Comparison of ENCODE assay signal across 22 cellular contexts in genomic region chr15:41583795-41584194, GRCh38. TPM values are rescaled to one million over a fixed set of nuclear protein-coding genes. Genes with fewer than 3 reads are reported as not detected.
DNase-seq lines count a peak whose midpoint lies in the region; ATAC-seq, FAIRE-seq and TF ChIP-seq lines count a peak whose summit lies in the region.
"Had no signal": no experiment of that assay in that cellular context is flagged by ENCODE, and none has a peak within 500 bp of the region (broad histone marks: within the 10 kb centered on the region; RNA-seq: fewer than 3 reads in every experiment).

No MANE protein-coding gene starts in this region.

- H3K79me2 ChIP-seq in HepG2 (ENCODE audit: insufficient read depth, low read length) (no peaks in the 10 kb centered on the region), osteoblast (ENCODE audit: insufficient read depth, low read length) (no peaks in the 10 kb centered on the region)

- peaks cover 8% of the 10 kb centered on the region for H3K4me1 Mint-ChIP-seq in activated naive CD4-positive, alpha-beta T cell treated with anti-CD3 and anti-CD28 coated beads, Interleukin-2, amount 10 ng/mL, durations not matched to agents 7 days and 5 days

- WGBS in HepG2 (ENCODE audit: low lambda C conversion rate) = 17% methylated on average over 6 of the region's 6 CpGs
- 35% methylated on average over 5 of the region's 6 CpGs for WGBS in right lobe of liver (ENCODE audit: insufficient coverage, low coverage, low lambda C conversion rate, missing lambda C conversion rate)

- no peaks in the 10 kb centered on the region for H3K36me3 Mint-ChIP-seq in activated naive CD4-positive, alpha-beta T cell treated with anti-CD3 and anti-CD28 coated beads, Interleukin-2, amount 10 ng/mL, durations not matched to agents 7 days and 5 days

- no peak overlapping the region for H3K4me3 Mint-ChIP-seq in activated naive CD4-positive, alpha-beta T cell treated with anti-CD3 and anti-CD28 coated beads, Interleukin-2, amount 10 ng/mL, durations not matched to agents 7 days and 5 days

- no peak overlapping the region for H3K9ac ChIP-seq in HepG2 (ENCODE audit: insufficient read depth, low read depth, low read length)
- H3K9ac ChIP-seq: BLaER1 treated with 17β-estradiol and CSF1 and Interleukin-3, amounts not matched to agents 10 nM and 100 nM had no signal

- intact Hi-C loops in HepG2 (cut with micrococcal nuclease; ENCODE audit: unreplicated experiment) (no loop called here), right lobe of liver (cut with DNase I) (no loop called here), left ventricle myocardium inferior (cut with micrococcal nuclease) (no loop called here)

- DNase-seq in HepG2 (ENCODE audit: low spot score) = peak; percentile 62
- DNase-seq in right lobe of liver = no peak
- DNase-seq in MV-4-11 (lab: John Stamatoyannopoulos, UW) = peak; percentile 8
- peak; percentile 46 for DNase-seq in osteoblast (ENCODE audit: insufficient read length, low spot score, missing footprints)
- DNase-seq in T-helper 1 cell = no peak
- DNase-seq in activated naive CD4-positive, alpha-beta T cell treated with anti-CD3 and anti-CD28 coated beads, Interleukin-2, amount 10 ng/mL, durations not matched to agents 7 days and 5 days = no peak
- no peak for DNase-seq in left ventricle myocardium inferior
- DNase-seq: CD4-positive, alpha-beta T cell; GF-D8; GOT3; HFFc6; KBM-7; MG63; NCI-H1092 treated with DMSO at 0.1 percent for 48 hours; NCI-H1436 treated with DMSO at 0.1 percent for 48 hours; NCI-H2029; NCI-H526 treated with DMSO at 0.1 percent for 48 hours; SHP77 treated with DMSO at 0.1 percent for 48 hours had no signal

- peak; percentile 56 for ATAC-seq in HepG2
- ATAC-seq in right lobe of liver = no peak

- no peaks in the 10 kb centered on the region for H3K9me3 Mint-ChIP-seq in activated naive CD4-positive, alpha-beta T cell treated with anti-CD3 and anti-CD28 coated beads, Interleukin-2, amount 10 ng/mL, durations not matched to agents 7 days and 5 days
- H3K9me3 Mint-ChIP-seq: CD4-positive, alpha-beta T cell; HFFc6 had no signal

- H3K27ac ChIP-seq in HepG2 (ENCODE audit: extremely low read length, insufficient read depth, low read length) (no peak overlapping the region), right lobe of liver (no peak overlapping the region), osteoblast (ENCODE audit: low read depth, low read length) (no peak overlapping the region), left ventricle myocardium inferior (replicated peaks) (no peak overlapping the region)
- H3K27ac ChIP-seq: BLaER1 treated with 17β-estradiol and CSF1 and Interleukin-3, amounts not matched to agents 10 nM and 100 nM had no signal

- H3K36me3 ChIP-seq in HepG2 (replicated peaks in 1 of 2; ENCODE audit: control insufficient read depth in 1 of 2, insufficient read depth in 2 of 2, low read length in 2 of 2) (0 out of 5 replicates have a peak, but pooled peaks cover 0 to under 1% of the 10 kb centered on the region in 2 experiments), right lobe of liver (no peaks in the 10 kb centered on the region), osteoblast (ENCODE audit: insufficient read depth, low read length) (no peaks in the 10 kb centered on the region), left ventricle myocardium inferior (no peaks in the 10 kb centered on the region)
- H3K36me3 ChIP-seq: BLaER1 treated with 17β-estradiol and CSF1 and Interleukin-3, amounts not matched to agents 10 nM and 100 nM; MG63 had no signal

- no peaks in the 10 kb centered on the region for H4K20me1 ChIP-seq in HepG2 (ENCODE audit: insufficient read depth, low read length)
- no peaks in the 10 kb centered on the region for H4K20me1 ChIP-seq in osteoblast (ENCODE audit: insufficient read depth, low read length)

- peaks cover 23% of the 10 kb centered on the region for H3K4me1 ChIP-seq in HepG2 (ENCODE audit: insufficient read depth, low read length)
- peaks cover 0 to 4% (median 0%) of the 10 kb centered on the region in 4 donors for H3K4me1 ChIP-seq in right lobe of liver
- H3K4me1 ChIP-seq in osteoblast (ENCODE audit: insufficient read depth, low read length) = peaks cover 3% of the 10 kb centered on the region
- peaks cover 17% of the 10 kb centered on the region for H3K4me1 ChIP-seq in left ventricle myocardium inferior
- H3K4me1 ChIP-seq: HAP-1 had no signal

- H3K9me3 ChIP-seq in HepG2 (ENCODE audit: low read length) (no peaks in the 10 kb centered on the region), right lobe of liver (no peaks in the 10 kb centered on the region), osteoblast (ENCODE audit: low read depth, low read length) (no peaks in the 10 kb centered on the region), left ventricle myocardium inferior (replicated peaks) (no peaks in the 10 kb centered on the region)
- H3K9me3 ChIP-seq: BLaER1 treated with 17β-estradiol and CSF1 and Interleukin-3, amounts not matched to agents 10 nM and 100 nM; HAP-1; MG63 had no signal

- peaks cover 77% of the 10 kb centered on the region for H3K27me3 Mint-ChIP-seq in activated naive CD4-positive, alpha-beta T cell treated with anti-CD3 and anti-CD28 coated beads, Interleukin-2, amount 10 ng/mL, durations not matched to agents 7 days and 5 days

- peak; percentile 57 for FAIRE-seq in HepG2 (lab: Jason Lieb, UNC)
- FAIRE-seq: A204.1, GM12891 had no signal

- H3K27ac Mint-ChIP-seq in activated naive CD4-positive, alpha-beta T cell treated with anti-CD3 and anti-CD28 coated beads, Interleukin-2, amount 10 ng/mL, durations not matched to agents 7 days and 5 days = no peak overlapping the region
- H3K27ac Mint-ChIP-seq: CD4-positive, alpha-beta T cell; HFFc6 had no signal

- BruUV-seq in HepG2 (replicated peaks; lab: Mats Ljungman, UMichigan) = no TSS peak

- H2AFZ ChIP-seq in HepG2 (ENCODE audit: low read length) (no peak overlapping the region), osteoblast (ENCODE audit: low read length) (no peak overlapping the region)

- POLR2A ChIA-PET in HepG2 (lab: Yijun Ruan, JAX) = interaction anchor here (3.0 to 3.7 kb wide), 2 partner anchors 15 to 22 kb away, joined by 11 to 32 read pairs; no protein-coding TSS in a partner anchor

- H3K4me3 ChIP-seq in HepG2 (replicated peaks in 1 of 3; ENCODE audit: insufficient read depth in 1 of 3, low read depth in 2 of 3, low read length in 3 of 3) (no peak overlapping the region), right lobe of liver (no peak overlapping the region), osteoblast (ENCODE audit: insufficient read depth, low read length) (no peak overlapping the region), left ventricle myocardium inferior (no peak overlapping the region)
- H3K4me3 ChIP-seq: BLaER1 treated with 17β-estradiol and CSF1 and Interleukin-3, amounts not matched to agents 10 nM and 100 nM; HAP-1; MG63 had no signal

- TF ChIP-seq POLR2A in HepG2 (IDR thresholded peaks at IDR 0.05; ENCODE audit: insufficient read depth in 1 of 2, low read depth in 2 of 2, low read length in 2 of 2) (no peak), right lobe of liver (IDR thresholded peaks at IDR 0.05) (no peak)

- H3K4me2 ChIP-seq in HepG2 (ENCODE audit: low read depth, low read length) (peak overlapping the region; percentile 2; the same call in 1 of the 2 replicates), osteoblast (ENCODE audit: insufficient read depth, low read length) (no peak overlapping the region)

- H3K27me3 ChIP-seq in HepG2 (ENCODE audit: control insufficient read depth in 1 of 2, insufficient read depth in 2 of 2, low read length in 2 of 2) = no peaks in the 10 kb centered on the region
- no peaks in the 10 kb centered on the region for H3K27me3 ChIP-seq in right lobe of liver
- peaks cover 2% of the 10 kb centered on the region for H3K27me3 ChIP-seq in osteoblast (ENCODE audit: insufficient read depth, low read length)
- H3K27me3 ChIP-seq in left ventricle myocardium inferior (ENCODE audit: low read depth) = no peaks in the 10 kb centered on the region
- H3K27me3 ChIP-seq: MG63 had no signal

- TF ChIP-seq EP300 in HepG2 (IDR thresholded peaks at IDR 0.05; ENCODE audit: low read depth in 2 of 2, low read length in 2 of 2) = no peak
- no peak for TF ChIP-seq EP300 in HepG2 (CRISPR knock-in tag; IDR thresholded peaks at IDR 0.05; ENCODE audit: borderline replicate concordance)

- CTCF ChIA-PET in HepG2 (lab: Yijun Ruan, JAX; ENCODE audit: low intra/inter-chr PET ratio, low total read pairs) = no interaction called here
- CTCF ChIA-PET in activated naive CD4-positive, alpha-beta T cell treated with anti-CD3 and anti-CD28 coated beads, Interleukin-2, amount 10 ng/mL, durations not matched to agents 7 days and 5 days (lab: Charles Lee) = no interaction called here

- in situ Hi-C loops in HepG2 (cut with HindIII; ENCODE audit: extremely low pct_ligation_motif_present, low pct_unique_long_range_greater_than_20kb) = no loop called here

- TF ChIP-seq CTCF in HepG2 (CRISPR knock-in tag; IDR thresholded peaks at IDR 0.05) (no peak), right lobe of liver (IDR thresholded peaks at IDR 0.05) (no peak), osteoblast (IDR thresholded peaks at IDR 0.05; ENCODE audit: extremely low read depth, low read depth, low read length) (no peak), left ventricle myocardium inferior (IDR thresholded peaks at IDR 0.05; ENCODE audit: borderline replicate concordance) (no peak)

- TF ChIP-seq RAD21 in HepG2 (CRISPR knock-in tag; IDR thresholded peaks at IDR 0.05) = no peak

RNA-seq across cellular contexts. Expression of gene TYRO3, which starts 24.8 kb away (rescaled TPM):
- 12.4 and 24.0 TPM in 2 replicates for total RNA-seq in HepG2 (2016; rRNA removed; fragmentation: Illumina TruSeq; extraction: Trizol)
- 8.5 and 10.2 TPM in 2 replicates for total RNA-seq in HepG2 (2016; cell fraction: cytosol; rRNA removed; fragmentation: Illumina TruSeq; extraction: Trizol; ENCODE audit: low read depth)
- 12.7 and 22.1 TPM in 2 replicates for total RNA-seq in HepG2 (2016; cell fraction: insoluble cytoplasmic fraction; rRNA removed; fragmentation: Illumina TruSeq; extraction: Trizol)
- total RNA-seq in HepG2 (2016; cell fraction: membrane; rRNA removed; fragmentation: Illumina TruSeq; extraction: Trizol) = 13.7 and 17.0 TPM in 2 replicates
- total RNA-seq in HepG2 (2016; cell fraction: nucleus; rRNA removed; fragmentation: Illumina TruSeq; extraction: Trizol) = 16.6 and 22.9 TPM in 2 replicates
- polyA plus RNA-seq in HepG2 (2011; rRNA removed) = 43.6 and 48.0 TPM in 2 replicates
- polyA plus RNA-seq in HepG2 (2011; cell fraction: cytosol; rRNA removed) = 34.1 and 42.7 TPM in 2 replicates
- polyA plus RNA-seq in HepG2 (2011; cell fraction: nucleus; rRNA removed) = 45.0 and 51.9 TPM in 2 replicates
- polyA plus RNA-seq in HepG2 (2012) = 24.1 and 31.2 TPM in 2 replicates
- 3.8 and 5.0 TPM in 2 replicates for polyA plus RNA-seq in HepG2 (2016; cell fraction: cytosol; fragmentation: Illumina TruSeq; extraction: Trizol; ENCODE audit: low read depth)
- polyA plus RNA-seq in HepG2 (2016; cell fraction: insoluble cytoplasmic fraction; fragmentation: Illumina TruSeq; extraction: Trizol; ENCODE audit: low read depth) = 9.1 and 11.5 TPM in 2 replicates
- polyA plus RNA-seq in HepG2 (2016; cell fraction: membrane; fragmentation: Illumina TruSeq; extraction: Trizol; ENCODE audit: low read depth) = 8.9 and 12.0 TPM in 2 replicates
- polyA plus RNA-seq in HepG2 (2016; cell fraction: nucleus; fragmentation: Illumina TruSeq; extraction: Trizol; ENCODE audit: insufficient read depth, low read depth) = 23.9 and 24.2 TPM in 2 replicates
- polyA minus RNA-seq in HepG2 (2011; rRNA and poly(A)+ RNA removed; ENCODE audit: low replicate concordance) = 189 and 236 TPM in 2 replicates
- polyA minus RNA-seq in HepG2 (2011; cell fraction: cytosol; rRNA and poly(A)+ RNA removed) = 48.4 and 49.0 TPM in 2 replicates
- polyA minus RNA-seq in HepG2 (2011; cell fraction: nucleus; rRNA and poly(A)+ RNA removed) = 33.2 and 34.2 TPM in 2 replicates
- total RNA-seq in right lobe of liver = 1 to 10 TPM; 1.1 to 2.9 (median 1.8) TPM
- total RNA-seq in osteoblast = 6.2 and 6.8 TPM in 2 replicates
- total RNA-seq in left ventricle myocardium inferior = 3.3 TPM

RNA-seq across cellular contexts. Expression of gene RPAP1, which starts 39.7 kb away (rescaled TPM):
- total RNA-seq in HepG2 (2016; rRNA removed; fragmentation: Illumina TruSeq; extraction: Trizol) (20.6 and 28.1 TPM in 2 replicates), right lobe of liver (10 to 100 TPM; 13.9 to 20.8 (median 17.9) TPM), osteoblast (11.9 and 13.8 TPM in 2 replicates), left ventricle myocardium inferior (25.6 TPM)
- total RNA-seq in HepG2 (2016; cell fraction: cytosol; rRNA removed; fragmentation: Illumina TruSeq; extraction: Trizol; ENCODE audit: low read depth) = 2.9 and 4.8 TPM in 2 replicates
- 19.4 and 24.9 TPM in 2 replicates for total RNA-seq in HepG2 (2016; cell fraction: insoluble cytoplasmic fraction; rRNA removed; fragmentation: Illumina TruSeq; extraction: Trizol)
- 7.5 and 9.5 TPM in 2 replicates for total RNA-seq in HepG2 (2016; cell fraction: membrane; rRNA removed; fragmentation: Illumina TruSeq; extraction: Trizol)
- total RNA-seq in HepG2 (2016; cell fraction: nucleus; rRNA removed; fragmentation: Illumina TruSeq; extraction: Trizol) = 20.1 and 24.6 TPM in 2 replicates
- 15.1 and 16.2 TPM in 2 replicates for polyA plus RNA-seq in HepG2 (2011; rRNA removed)
- 7.0 and 9.8 TPM in 2 replicates for polyA plus RNA-seq in HepG2 (2011; cell fraction: cytosol; rRNA removed)
- polyA plus RNA-seq in HepG2 (2011; cell fraction: nucleus; rRNA removed) = 56.6 and 66.8 TPM in 2 replicates
- polyA plus RNA-seq in HepG2 (2012) = 26.5 TPM in 2 replicates
- 2.1 and 2.5 TPM in 2 replicates for polyA plus RNA-seq in HepG2 (2016; cell fraction: cytosol; fragmentation: Illumina TruSeq; extraction: Trizol; ENCODE audit: low read depth)
- 15.7 and 22.2 TPM in 2 replicates for polyA plus RNA-seq in HepG2 (2016; cell fraction: insoluble cytoplasmic fraction; fragmentation: Illumina TruSeq; extraction: Trizol; ENCODE audit: low read depth)
- polyA plus RNA-seq in HepG2 (2016; cell fraction: membrane; fragmentation: Illumina TruSeq; extraction: Trizol; ENCODE audit: low read depth) = 3.5 and 5.6 TPM in 2 replicates
- 36.5 and 38.9 TPM in 2 replicates for polyA plus RNA-seq in HepG2 (2016; cell fraction: nucleus; fragmentation: Illumina TruSeq; extraction: Trizol; ENCODE audit: insufficient read depth, low read depth)
- 24.4 and 46.4 TPM in 2 replicates for polyA minus RNA-seq in HepG2 (2011; rRNA and poly(A)+ RNA removed; ENCODE audit: low replicate concordance)
- 13.8 and 16.5 TPM in 2 replicates for polyA minus RNA-seq in HepG2 (2011; cell fraction: cytosol; rRNA and poly(A)+ RNA removed)
- 27.7 and 30.0 TPM in 2 replicates for polyA minus RNA-seq in HepG2 (2011; cell fraction: nucleus; rRNA and poly(A)+ RNA removed)

Comparison
In these comparisons a context has a peak if more than half of its experiments do, and no peak if none do; other contexts are left out.
1. DNase-seq: peak in HepG2 (single experiment), MV-4-11 (single experiment) and osteoblast (single experiment); none in right lobe of liver (0 of 3), T-helper 1 cell (0 of 5), activated naive CD4-positive, alpha-beta T cell treated with anti-CD3 and anti-CD28 coated beads, Interleukin-2, amount 10 ng/mL, durations not matched to agents 7 days and 5 days (single experiment) and left ventricle myocardium inferior (single experiment).